In genomic region chr7:1175597-1175966, GRCh38 we compare ENCODE assay signal across 1 cellular context.
TF ChIP-seq lines count a peak whose summit lies in the region.

No MANE protein-coding gene starts in this region.

TF ChIP-seq in H1, 55 proteins besides CTCF, POLR2A, EP300 and RAD21:
- TF ChIP-seq TAF7 (optimal IDR thresholded peaks at IDR 0.05; ENCODE audit: borderline replicate concordance, low read depth, low read length) (no peak), HDAC2 (IDR thresholded peaks at IDR 0.05; ENCODE audit: borderline replicate concordance in 1 of 2, low read depth in 2 of 2, low read length in 2 of 2) (no peak), ZNF274 (IDR thresholded peaks at IDR 0.05; ENCODE audit: borderline replicate concordance, extremely low read depth, low read length) (no peak), FOSL1 (IDR thresholded peaks at IDR 0.05; ENCODE audit: insufficient read depth, low read depth, low read length) (no peak), ATF2 (IDR thresholded peaks at IDR 0.05; ENCODE audit: low read length) (no peak), TBP (IDR thresholded peaks at IDR 0.05; ENCODE audit: low read depth, low read length) (no peak), NRF1 (IDR thresholded peaks at IDR 0.05; ENCODE audit: low read depth, low read length) (no peak), GTF2F1 (IDR thresholded peaks at IDR 0.05; ENCODE audit: borderline replicate concordance, low read depth, low read length) (no peak), SP2 (IDR thresholded peaks at IDR 0.05; ENCODE audit: low read length) (no peak), SP1 (IDR thresholded peaks at IDR 0.05; ENCODE audit: low read depth, low read length) (no peak), HDAC6 (IDR thresholded peaks at IDR 0.05; ENCODE audit: low read depth, low read length) (no peak), SIX5 (IDR thresholded peaks at IDR 0.05; ENCODE audit: low read depth, low read length) (no peak), CEBPB (IDR thresholded peaks at IDR 0.05; ENCODE audit: low read depth, low read length) (no peak), CBX5 (IDR thresholded peaks at IDR 0.05; ENCODE audit: low read depth, low read length) (no peak)
- TF ChIP-seq, protein P1, sequence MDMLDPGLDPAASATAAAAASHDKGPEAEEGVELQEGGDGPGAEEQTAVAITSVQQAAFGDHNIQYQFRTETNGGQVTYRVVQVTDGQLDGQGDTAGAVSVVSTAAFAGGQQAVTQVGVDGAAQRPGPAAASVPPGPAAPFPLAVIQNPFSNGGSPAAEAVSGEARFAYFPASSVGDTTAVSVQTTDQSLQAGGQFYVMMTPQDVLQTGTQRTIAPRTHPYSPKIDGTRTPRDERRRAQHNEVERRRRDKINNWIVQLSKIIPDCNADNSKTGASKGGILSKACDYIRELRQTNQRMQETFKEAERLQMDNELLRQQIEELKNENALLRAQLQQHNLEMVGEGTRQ (IDR thresholded peaks at IDR 0.05; ENCODE audit: low read length), result no peak
